Comparison of ENCODE assay signal across 1 cellular context in the genomic region with DNA sequence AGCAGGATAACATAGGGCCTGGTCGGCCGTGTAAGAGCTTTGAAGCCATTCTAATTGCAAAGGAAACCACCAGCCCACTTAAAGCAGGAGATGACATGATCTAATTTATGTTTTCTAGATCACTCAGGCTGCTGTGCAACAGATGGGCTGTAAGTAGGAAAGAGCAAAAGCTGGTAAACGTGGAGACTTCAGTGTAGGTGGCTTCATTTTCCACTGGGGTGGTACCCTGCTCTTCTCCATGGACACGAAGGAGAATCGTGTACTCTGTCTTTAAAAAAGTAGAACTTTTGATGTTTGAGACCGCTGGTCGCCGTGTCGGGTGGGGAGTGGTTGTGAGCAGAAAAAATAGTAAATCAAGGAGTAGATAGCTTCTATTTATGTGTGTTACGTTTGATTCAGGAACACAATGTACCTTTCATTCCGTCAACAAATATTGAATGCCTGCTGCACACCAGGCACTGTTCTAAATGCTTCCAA.
TF ChIP-seq lines count a peak whose summit lies in the region.

No MANE protein-coding gene starts in this region.

TF ChIP-seq in SK-N-SH treated with all-trans-retinoic acid at 6 μM for 48 hours, 23 proteins besides CTCF, POLR2A, EP300 and RAD21 (continued from another document):
- TF ChIP-seq ESRRG (CRISPR knock-in tag; IDR thresholded peaks at IDR 0.05) (no peak), TCF4 (CRISPR knock-in tag; IDR thresholded peaks at IDR 0.05; ENCODE audit: borderline replicate concordance) (no peak), GLIS3 (CRISPR knock-in tag; IDR thresholded peaks at IDR 0.05) (no peak), TOX (CRISPR knock-in tag; IDR thresholded peaks at IDR 0.05; ENCODE audit: borderline replicate concordance) (no peak), ZNF8 (CRISPR knock-in tag; IDR thresholded peaks at IDR 0.05) (no peak), ARNTL (CRISPR knock-in tag; IDR thresholded peaks at IDR 0.05; ENCODE audit: borderline replicate concordance, low read depth) (no peak), PPARA (CRISPR knock-in tag; IDR thresholded peaks at IDR 0.05; ENCODE audit: borderline replicate concordance) (no peak)
